Comparison of ENCODE assay signal across 22 cellular contexts in the genomic region with DNA sequence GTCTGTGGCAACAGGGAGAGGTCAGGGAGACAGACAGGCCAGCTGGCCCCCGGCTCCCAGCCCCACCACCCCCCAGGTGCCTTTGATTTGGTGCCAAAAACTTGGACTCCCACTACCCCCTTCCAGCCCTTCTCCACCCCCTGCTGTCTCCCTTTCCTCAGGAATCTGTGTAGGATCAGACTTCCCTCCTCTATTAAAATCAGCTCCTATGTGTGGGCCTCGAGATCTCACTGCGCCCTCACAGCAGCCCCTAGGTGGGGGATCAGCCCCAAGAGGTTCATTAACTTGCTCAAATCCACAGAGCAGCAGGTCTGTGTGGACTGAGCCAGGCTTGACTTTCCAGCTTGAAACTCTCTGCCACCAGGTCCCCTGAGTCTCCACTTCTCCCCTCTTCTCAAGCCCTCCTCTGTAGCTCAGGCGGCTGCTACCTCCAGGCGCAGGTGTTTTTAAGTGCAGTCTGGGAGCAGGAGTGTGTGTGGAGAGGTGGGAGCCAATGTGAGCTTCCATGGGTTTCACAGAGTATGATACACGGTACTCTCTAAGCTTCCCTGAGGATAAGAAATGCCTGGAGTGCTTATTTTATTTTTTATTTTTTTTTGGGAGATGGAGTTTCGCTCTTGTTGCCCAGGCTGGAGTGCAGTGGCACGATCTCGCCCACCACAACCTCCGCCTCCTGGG. TPM values are rescaled to one million over a fixed set of nuclear protein-coding genes. Genes with fewer than 3 reads are reported as not detected.
"Had no signal": no experiment of that assay in that cellular context is flagged by ENCODE, and none has a peak within 500 bp of the region (broad histone marks: within the 10 kb centered on the region; RNA-seq: fewer than 3 reads in every experiment).

No MANE protein-coding gene starts in this region.

- H3K9me3 Mint-ChIP-seq: activated B cell treated with CpG ODN at 0.5 μM for 24 hours; activated CD4-positive, alpha-beta T cell treated with anti-CD3 and anti-CD28 coated beads, Interleukin-2, amount 10 ng/mL, durations not matched to agents 24 days and 14 days; activated T-cell treated with anti-CD3 and anti-CD28 coated beads, Interleukin-2, amount 50 U/mL, for 72 hours; naive thymus-derived CD4-positive, alpha-beta T cell; T-helper 2 cell treated with Interferon-gamma antibody and Interleukin-4, amounts not matched to agents 5 μg/mL and 100 μg/mL, for 36 hours had no signal

- H3K4me3 ChIP-seq: ascending aorta, gastroesophageal sphincter, hepatocyte, left lung, mucosa of descending colon, suprapubic skin had no signal

- H3K27ac Mint-ChIP-seq: activated B cell treated with CpG ODN at 0.5 μM for 24 hours; activated CD4-positive, alpha-beta T cell treated with anti-CD3 and anti-CD28 coated beads, Interleukin-2, amount 10 ng/mL, durations not matched to agents 24 days and 14 days; activated T-cell treated with anti-CD3 and anti-CD28 coated beads, Interleukin-2, amount 50 U/mL, for 72 hours; progenitor cell of endocrine pancreas; T-helper 2 cell treated with Interferon-gamma antibody and Interleukin-4, amounts not matched to agents 5 μg/mL and 100 μg/mL, for 36 hours had no signal

- H3K4me1 ChIP-seq: ascending aorta had no signal

- DNase-seq: activated B cell treated with CpG ODN at 0.5 μM for 24 hours; activated CD4-positive, alpha-beta T cell treated with anti-CD3 and anti-CD28 coated beads, Interleukin-2, amount 10 ng/mL, durations not matched to agents 24 days and 14 days; activated CD8-positive, alpha-beta memory T cell treated with anti-CD3 and anti-CD28 coated beads, Interleukin-2, amount 50 U/mL, for 4 hours; activated CD8-positive, alpha-beta T cell treated with anti-CD3 and anti-CD28 coated beads, Interleukin-2, amount 10 ng/mL, durations not matched to agents 7 days and 5 days; activated T-cell treated with anti-CD3 and anti-CD28 coated beads, Interleukin-2, amount 50 U/mL, for 72 hours; left lung; mammary epithelial cell; mucosa of descending colon; naive thymus-derived CD4-positive, alpha-beta T cell; occipital lobe; right cardiac atrium; small intestine; stimulated activated CD4-positive, alpha-beta T cell treated with anti-CD3 and anti-CD28 coated beads, Interleukin-4, amount 100 ng/mL, for 24 hours; stimulated activated naive CD8-positive, alpha-beta T cell treated with anti-CD3 and anti-CD28 coated beads, Interleukin-15, Interleukin-2, amounts not matched to agents 100 U/mL and 50 U/mL, for 24 hours; trophoblast cell had no signal

- H3K27me3 ChIP-seq: ascending aorta, hepatocyte had no signal

- H3K4me3 Mint-ChIP-seq: activated CD8-positive, alpha-beta T cell treated with anti-CD3 and anti-CD28 coated beads, Interleukin-2, amount 10 ng/mL, durations not matched to agents 7 days and 5 days had no signal

- ATAC-seq: gastroesophageal sphincter had no signal

- H3K36me3 ChIP-seq: ascending aorta, gastroesophageal sphincter, left lung, suprapubic skin had no signal

- H3K9me3 ChIP-seq: ascending aorta, gastroesophageal sphincter, left lung, mucosa of descending colon, suprapubic skin had no signal

RNA-seq across cellular contexts. Expression of a gene that starts 1.7 kb away (rescaled TPM):
- total RNA-seq: activated B cell treated with CpG ODN at 0.5 μM for 24 hours; activated CD4-positive, alpha-beta T cell treated with anti-CD3 and anti-CD28 coated beads, Interleukin-2, amount 10 ng/mL, durations not matched to agents 24 days and 14 days; activated CD8-positive, alpha-beta T cell treated with anti-CD3 and anti-CD28 coated beads, Interleukin-2, amount 10 ng/mL, durations not matched to agents 7 days and 5 days; activated T-cell treated with anti-CD3 and anti-CD28 coated beads, Interleukin-2, amount 50 U/mL, for 72 hours; ascending aorta; bronchial epithelial cell; gastroesophageal sphincter; hepatocyte; left lung; mammary epithelial cell; mucosa of descending colon; naive thymus-derived CD4-positive, alpha-beta T cell; occipital lobe; progenitor cell of endocrine pancreas; right cardiac atrium had no signal

RNA-seq across cellular contexts. Expression of a gene that starts 6.8 kb away (rescaled TPM):
- total RNA-seq: activated B cell treated with CpG ODN at 0.5 μM for 24 hours; activated CD4-positive, alpha-beta T cell treated with anti-CD3 and anti-CD28 coated beads, Interleukin-2, amount 10 ng/mL, durations not matched to agents 24 days and 14 days; activated CD8-positive, alpha-beta T cell treated with anti-CD3 and anti-CD28 coated beads, Interleukin-2, amount 10 ng/mL, durations not matched to agents 7 days and 5 days; ascending aorta; hepatocyte; mucosa of descending colon; naive thymus-derived CD4-positive, alpha-beta T cell; occipital lobe; right cardiac atrium had no signal

RNA-seq across cellular contexts. Expression of a gene that starts 21.5 kb away (rescaled TPM):
- total RNA-seq: activated CD4-positive, alpha-beta T cell treated with anti-CD3 and anti-CD28 coated beads, Interleukin-2, amount 10 ng/mL, durations not matched to agents 24 days and 14 days; activated CD8-positive, alpha-beta T cell treated with anti-CD3 and anti-CD28 coated beads, Interleukin-2, amount 10 ng/mL, durations not matched to agents 7 days and 5 days had no signal

RNA-seq across cellular contexts. Expression of a gene that starts 28.5 kb away (rescaled TPM):
- total RNA-seq: activated B cell treated with CpG ODN at 0.5 μM for 24 hours; activated CD4-positive, alpha-beta T cell treated with anti-CD3 and anti-CD28 coated beads, Interleukin-2, amount 10 ng/mL, durations not matched to agents 24 days and 14 days; activated CD8-positive, alpha-beta T cell treated with anti-CD3 and anti-CD28 coated beads, Interleukin-2, amount 10 ng/mL, durations not matched to agents 7 days and 5 days; activated T-cell treated with anti-CD3 and anti-CD28 coated beads, Interleukin-2, amount 50 U/mL, for 72 hours; ascending aorta; bronchial epithelial cell; gastroesophageal sphincter; left lung; mammary epithelial cell; mucosa of descending colon; naive thymus-derived CD4-positive, alpha-beta T cell; occipital lobe; progenitor cell of endocrine pancreas; right cardiac atrium; suprapubic skin had no signal
